In genomic region chr17:39631403-39631802, GRCh38 we compare ENCODE assay signal across 21 cellular contexts. TPM values are rescaled to one million over a fixed set of nuclear protein-coding genes. Genes with fewer than 3 reads are reported as not detected.
DNase-seq lines count a peak whose midpoint lies in the region; ATAC-seq, FAIRE-seq and TF ChIP-seq lines count a peak whose summit lies in the region.
"Had no signal": no experiment of that assay in that cellular context is flagged by ENCODE, and none has a peak within 500 bp of the region (broad histone marks: within the 10 kb centered on the region; RNA-seq: fewer than 3 reads in every experiment).

No MANE protein-coding gene starts in this region.

- H3K9ac ChIP-seq in subcutaneous abdominal adipose tissue (ENCODE audit: low read length in 5 of 5) = no peak overlapping the region

- TF ChIP-seq POLR2A in Peyer's patch (IDR thresholded peaks at IDR 0.05) = peak in 1 of 2 donors; percentile 43

- no peak for ATAC-seq in HG02623 (IDR thresholded peaks at IDR 0.05; ENCODE audit: unreplicated experiment)
- ATAC-seq: psoas muscle had no signal

- H3K4me1 ChIP-seq in Peyer's patch (peaks cover 6 to 45% (median 11%) of the 10 kb centered on the region in 4 donors), subcutaneous abdominal adipose tissue (ENCODE audit: control insufficient read depth in 5 of 5, insufficient read depth in 5 of 5, low read length in 5 of 5) (peaks cover 2 to 83% (median 78%) of the 10 kb centered on the region in 5 donors)

- H3K27ac ChIP-seq in Peyer's patch (peak overlapping the region in 3 of 4 donors; percentile 82 to 97 (median 91)), subcutaneous abdominal adipose tissue (ENCODE audit: low read depth, low read length) (peak overlapping the region; percentile 7)
- H3K27ac ChIP-seq: ascending aorta, psoas muscle had no signal

- TF ChIP-seq CTCF in Peyer's patch (IDR thresholded peaks at IDR 0.05) = no peak

- no peak for FAIRE-seq in HTR-8/SVneo (lab: Jason Lieb, UNC)
- FAIRE-seq: endometrium, GM12891 had no signal

- H3K27me3 ChIP-seq in Peyer's patch (no peaks in the 10 kb centered on the region), subcutaneous abdominal adipose tissue (ENCODE audit: control insufficient read depth in 5 of 5, insufficient read depth in 4 of 5, low read length in 5 of 5) (peaks cover 0 to 25% (median 9%) of the 10 kb centered on the region in 5 donors)

- DNase-seq in NCI-H1417 (lab: John Stamatoyannopoulos, UW) (peak in 2 of 3 experiments; percentile 58 to 74), NCI-H1417 treated with DMSO at 0.1 percent for 48 hours (lab: John Stamatoyannopoulos, UW) (no peak), Peyer's patch (peak in 1 of 3 donors; percentile 69), iPS-NIHi7 (ENCODE audit: extremely low spot score) (peak; percentile 78), HTR-8/SVneo (ENCODE audit: insufficient read length, low spot score) (no peak), HUDEP-2 (lab: John Stamatoyannopoulos, UW; ENCODE audit: unreplicated experiment in 76 of 76) (no peak)
- DNase-seq: 8988T; activated T-cell treated with anti-CD3 and anti-CD28 coated beads, Interleukin-2, amount 50 U/mL, for 24 hours; glutamatergic neuron; GOT3; mesenchymal stem cell; NCI-H446; psoas muscle; SIG-M5; stimulated activated CD4-positive, alpha-beta T cell treated with anti-CD3 and anti-CD28 coated beads, Interleukin-4, amount 100 ng/mL, for 1 hour had no signal

- H3K36me3 ChIP-seq in Peyer's patch (no peaks in the 10 kb centered on the region), subcutaneous abdominal adipose tissue (ENCODE audit: control insufficient read depth in 5 of 5, insufficient read depth in 5 of 5, low read length in 5 of 5) (peaks cover 0 to 8% (median 0%) of the 10 kb centered on the region in 5 donors)
- H3K36me3 ChIP-seq: ascending aorta had no signal

- H3K4me3 ChIP-seq in Peyer's patch = peak overlapping the region in 2 of 4 donors; percentile 7 to 9
- no peak overlapping the region for H3K4me3 ChIP-seq in subcutaneous abdominal adipose tissue (ENCODE audit: low read depth in 1 of 5, low read length in 5 of 5)
- H3K4me3 ChIP-seq: ascending aorta, psoas muscle had no signal

- H3K9me3 ChIP-seq in Peyer's patch (no peaks in the 10 kb centered on the region), subcutaneous abdominal adipose tissue (ENCODE audit: control insufficient read depth in 5 of 5, low read length in 5 of 5) (no peaks in the 10 kb centered on the region)
- H3K9me3 ChIP-seq: ascending aorta, psoas muscle had no signal

RNA-seq across cellular contexts. Expression of gene PPP1R1B, which starts 4.7 kb away (rescaled TPM):
- 100 to 1,000 TPM in 3 of 4 donors, 10 to 100 TPM in 1; 71.8 to 161 (median 125) TPM for total RNA-seq in Peyer's patch
- total RNA-seq: LHCN-M2 had no signal

RNA-seq across cellular contexts. Expression of gene STARD3, which starts 5.5 kb away (rescaled TPM):
- 100 to 1,000 TPM; 102 to 212 (median 145) TPM for total RNA-seq in Peyer's patch

RNA-seq across cellular contexts. Expression of gene NEUROD2, which starts 23.7 kb away (rescaled TPM):
- total RNA-seq in Peyer's patch = not detected
- total RNA-seq: ascending aorta, LHCN-M2, psoas muscle had no signal

RNA-seq across cellular contexts. Expression of gene TCAP, which starts 33.7 kb away (rescaled TPM):
- 1 to 10 TPM in 2 of 4 donors, under 1 TPM in 1, not detected in 1; 0.53 to 1.9 (median 1.1) TPM for total RNA-seq in Peyer's patch
- total RNA-seq: ascending aorta had no signal

RNA-seq across cellular contexts. Expression of gene PNMT, which starts 36.9 kb away (rescaled TPM):
- total RNA-seq in Peyer's patch = 10 to 100 TPM in 1 of 4 donors, 1 to 10 TPM in 3; 1.4 to 28.1 (median 1.8) TPM

Comparison
In these comparisons a context has a peak if more than half of its experiments do, and no peak if none do; other contexts are left out.
1. DNase-seq: peak in NCI-H1417 (2 of 3) and iPS-NIHi7 (single experiment); none in NCI-H1417 treated with DMSO at 0.1 percent for 48 hours (single experiment), HTR-8/SVneo (single experiment) and HUDEP-2 (0 of 76).